Comparison of ENCODE assay signal across 1 cellular context in genomic region chr22:43142881-43143562, GRCh38.
TF ChIP-seq lines count a peak whose summit lies in the region.

TSS of gene MCAT (minus strand) at chr22:43143398. CDS start at chr22:43143348, 50 bp downstream.

TF ChIP-seq in HepG2, 621 proteins besides CTCF, POLR2A, EP300 and RAD21 (continued from another document and continues in another):
- no peak for TF ChIP-seq ZNF318 (CRISPR knock-in tag; IDR thresholded peaks at IDR 0.05)
- TF ChIP-seq TAF1 (CRISPR knock-in tag; IDR thresholded peaks at IDR 0.05), result peak; percentile 68; the same call in 1 of the 2 replicates
- peak; percentile 86; the same call in 1 of the 2 replicates for TF ChIP-seq MTERF4 (CRISPR knock-in tag; IDR thresholded peaks at IDR 0.05)
- no peak for TF ChIP-seq ZIK1 (CRISPR knock-in tag; IDR thresholded peaks at IDR 0.05; ENCODE audit: borderline replicate concordance, low read depth)
- TF ChIP-seq LCORL (IDR thresholded peaks at IDR 0.05), result no peak
- TF ChIP-seq LCORL (CRISPR knock-in tag; IDR thresholded peaks at IDR 0.05), result peak; percentile 83
- TF ChIP-seq FOXK1 (CRISPR knock-in tag; IDR thresholded peaks at IDR 0.05; ENCODE audit: borderline replicate concordance, low read depth), result peak; percentile 85
- TF ChIP-seq POGZ (CRISPR knock-in tag; IDR thresholded peaks at IDR 0.05), result peak; percentile 95
- peak; percentile 76 for TF ChIP-seq ZNF792 (CRISPR knock-in tag; IDR thresholded peaks at IDR 0.05)
- TF ChIP-seq POLR2G (IDR thresholded peaks at IDR 0.05; ENCODE audit: low read depth, low read length), result peak; percentile 75
- no peak; the same call in 1 of the 2 replicates for TF ChIP-seq GLI4 (CRISPR knock-in tag; IDR thresholded peaks at IDR 0.05; ENCODE audit: borderline replicate concordance)
- TF ChIP-seq ZNF556 (CRISPR knock-in tag; IDR thresholded peaks at IDR 0.05; ENCODE audit: borderline replicate concordance), result peak; percentile 66
- TF ChIP-seq SNRNP70 (IDR thresholded peaks at IDR 0.05; ENCODE audit: low read depth, low read length), result no peak
- TF ChIP-seq ZNF414 (CRISPR knock-in tag; IDR thresholded peaks at IDR 0.05), result 0 out of 2 replicates have a peak, but pooled peaks have one; percentile 29
- peak; percentile 94 for TF ChIP-seq KDM5A (IDR thresholded peaks at IDR 0.05; ENCODE audit: borderline replicate concordance, low read length)
- TF ChIP-seq ZNF205 (CRISPR knock-in tag; IDR thresholded peaks at IDR 0.05), result peak; percentile 100
- TF ChIP-seq ZNF639 (CRISPR knock-in tag; conservative IDR thresholded peaks at IDR 0.05), result peak; percentile 82; the same call in 1 of the 2 replicates
- no peak for TF ChIP-seq RFXANK (CRISPR knock-in tag; IDR thresholded peaks at IDR 0.05)
- peak; percentile 72; the same call in 1 of the 2 replicates for TF ChIP-seq MYPOP (CRISPR knock-in tag; IDR thresholded peaks at IDR 0.05)
- TF ChIP-seq HMGXB4 (CRISPR knock-in tag; IDR thresholded peaks at IDR 0.05; ENCODE audit: borderline replicate concordance in 1 of 2, low read depth in 1 of 2), result peak; percentile 80 to 87
- no peak for TF ChIP-seq PCBP2 (optimal IDR thresholded peaks at IDR 0.05; ENCODE audit: low read depth, low read length, poor library complexity, severe bottlenecking)
- peak; percentile 91 for TF ChIP-seq ELF1 (CRISPR knock-in tag; IDR thresholded peaks at IDR 0.05)
- TF ChIP-seq IKZF1 (IDR thresholded peaks at IDR 0.05), result no peak
- TF ChIP-seq MATR3 (CRISPR knock-in tag; IDR thresholded peaks at IDR 0.05), result no peak
- TF ChIP-seq UBTF (CRISPR knock-in tag; IDR thresholded peaks at IDR 0.05), result peak; percentile 91
- TF ChIP-seq KDM1A (CRISPR knock-in tag; IDR thresholded peaks at IDR 0.05), result no peak
- TF ChIP-seq FLYWCH1 (CRISPR knock-in tag; IDR thresholded peaks at IDR 0.05), result 0 out of 2 replicates have a peak, but pooled peaks have one; percentile 30
- TF ChIP-seq EED (CRISPR knock-in tag; IDR thresholded peaks at IDR 0.05), result peak; percentile 78; the same call in 1 of the 2 replicates
- TF ChIP-seq TBL1XR1 (IDR thresholded peaks at IDR 0.05; ENCODE audit: borderline replicate concordance, low read length, partially characterized antibody), result peak; percentile 44
- TF ChIP-seq ZNF235 (CRISPR knock-in tag; IDR thresholded peaks at IDR 0.05; ENCODE audit: borderline replicate concordance), result peak; percentile 85
- peak; percentile 31; the same call in 1 of the 2 replicates for TF ChIP-seq ZNF749 (CRISPR knock-in tag; IDR thresholded peaks at IDR 0.05; ENCODE audit: borderline replicate concordance)
- 0 out of 2 replicates have a peak, but pooled peaks have one; percentile 57 for TF ChIP-seq LBX2 (CRISPR knock-in tag; IDR thresholded peaks at IDR 0.05; ENCODE audit: borderline replicate concordance)
- TF ChIP-seq ZNF782 (CRISPR knock-in tag; IDR thresholded peaks at IDR 0.05; ENCODE audit: borderline replicate concordance), result peak; percentile 43; the same call in 1 of the 2 replicates
- no peak for TF ChIP-seq FUBP1 (CRISPR knock-in tag; IDR thresholded peaks at IDR 0.05; ENCODE audit: borderline replicate concordance)
- TF ChIP-seq MEF2D (CRISPR knock-in tag; IDR thresholded peaks at IDR 0.05), result peak; percentile 71; the same call in 1 of the 2 replicates
- TF ChIP-seq NFATC3 (CRISPR knock-in tag; IDR thresholded peaks at IDR 0.05), result no peak
- peak; percentile 93; the same call in 1 of the 2 replicates for TF ChIP-seq ZNF468 (CRISPR knock-in tag; IDR thresholded peaks at IDR 0.05)
- TF ChIP-seq ASH2L (IDR thresholded peaks at IDR 0.05; ENCODE audit: insufficient read length, low read depth, low read length), result peak; percentile 77
- peak; percentile 55 for TF ChIP-seq POLR2AphosphoS5 (IDR thresholded peaks at IDR 0.05; ENCODE audit: low read depth, low read length)
- TF ChIP-seq HDAC2 (CRISPR knock-in tag; IDR thresholded peaks at IDR 0.05), result peak; percentile 67; the same call in 1 of the 2 replicates
- peak; percentile 94; the same call in 2 of the 3 replicates for TF ChIP-seq MXI1 (IDR thresholded peaks at IDR 0.05; ENCODE audit: borderline replicate concordance, low read depth, low read length)
- 0 out of 2 replicates have a peak, but pooled peaks have one; percentile 64 for TF ChIP-seq STAT5B (CRISPR knock-in tag; IDR thresholded peaks at IDR 0.05)
- TF ChIP-seq ZNF777 (CRISPR knock-in tag; IDR thresholded peaks at IDR 0.05), result peak; percentile 58; the same call in 1 of the 2 replicates
- peak; percentile 71; the same call in 1 of the 2 replicates for TF ChIP-seq SIN3B (IDR thresholded peaks at IDR 0.05; ENCODE audit: low read length)
